10 cellular contexts compared by ENCODE assay signal in genomic region chr2:147511491-147511948, GRCh38.
DNase-seq lines count a peak whose midpoint lies in the region; ATAC-seq, FAIRE-seq and TF ChIP-seq lines count a peak whose summit lies in the region.
"Had no signal": no experiment of that assay in that cellular context is flagged by ENCODE, and none has a peak within 500 bp of the region (broad histone marks: within the 10 kb centered on the region; RNA-seq: fewer than 3 reads in every experiment).

No MANE protein-coding gene starts in this region.

- TF ChIP-seq EP300 in GM12878 (IDR thresholded peaks at IDR 0.05; ENCODE audit: borderline replicate concordance in 1 of 2, control insufficient read depth in 1 of 2, low read depth in 2 of 2, low read length in 2 of 2): no peak
- TF ChIP-seq EP300 in esophagus muscularis mucosa (IDR thresholded peaks at IDR 0.05): no peak

- H3K9me3 Mint-ChIP-seq in HFFc6: peaks cover 28% of the 10 kb centered on the region

- H3K27me3 Mint-ChIP-seq in HFFc6 (ENCODE audit: insufficient read depth): no peaks in the 10 kb centered on the region

- H3K9me1 ChIP-seq in IMR-90 (ENCODE audit: insufficient read depth, low read length): no peaks in the 10 kb centered on the region

- no peak overlapping the region for H4K91ac ChIP-seq in IMR-90 (ENCODE audit: insufficient read depth, low read depth, low read length)

- H3K79me2 ChIP-seq in GM12878 (ENCODE audit: control insufficient read depth, insufficient read depth, low read length): no peaks in the 10 kb centered on the region

- POLR2A ChIA-PET in IMR-90 (lab: Charles Lee; ENCODE audit: unreplicated experiment) (no interaction called here), GM12878 (lab: Charles Lee) (no interaction called here)

- no peak overlapping the region for H3K56ac ChIP-seq in IMR-90 (ENCODE audit: extremely low read depth, insufficient read depth, low read length)

- H2BK5ac ChIP-seq in IMR-90 (ENCODE audit: low read depth, low read length, poor library complexity, severe bottlenecking): no peak overlapping the region

- no peak overlapping the region for H3K23ac ChIP-seq in IMR-90 (ENCODE audit: low read depth, low read length)

- H3K9ac ChIP-seq in IMR-90 (ENCODE audit: low read depth, low read length) (no peak overlapping the region; the same call in 1 of the 2 replicates), GM12878 (ENCODE audit: control insufficient read depth, insufficient read depth, low read length) (no peak overlapping the region), skeletal muscle tissue (ENCODE audit: low read depth in 1 of 3, low read length in 3 of 3) (no peak overlapping the region)

- CTCF ChIA-PET in IMR-90 (lab: Yijun Ruan, JAX): no interaction called here
- CTCF ChIA-PET in GM12878 (lab: Yijun Ruan, JAX): interaction anchor here (1.7 kb wide), 1 partner anchor 10 kb away, joined by 3 read pairs; no protein-coding TSS in a partner anchor

- no peak overlapping the region for H3K27ac Mint-ChIP-seq in HFFc6

- RAD21 ChIA-PET in GM12878 (lab: Charles Lee; ENCODE audit: unreplicated experiment): no interaction called here

- no peak overlapping the region for H3K4ac ChIP-seq in IMR-90 (ENCODE audit: low read depth, low read length)

- H2BK120ac ChIP-seq in IMR-90 (ENCODE audit: low read depth, low read length): no peak overlapping the region

- no peak overlapping the region for H4K8ac ChIP-seq in IMR-90 (ENCODE audit: low read depth in 2 of 2, low read length in 2 of 2)

- H3K36me3 Mint-ChIP-seq in HFFc6 (ENCODE audit: low read depth): no peaks in the 10 kb centered on the region

- H2AK9ac ChIP-seq in IMR-90 (replicated peaks; ENCODE audit: low read depth, low read length, poor library complexity): no peak overlapping the region

- no peak for FAIRE-seq in GM12878 (lab: Jason Lieb, UNC)

- TF ChIP-seq POLR2A in IMR-90 (IDR thresholded peaks at IDR 0.05; ENCODE audit: low read depth, low read length) (no peak), GM12878 (IDR thresholded peaks at IDR 0.05; ENCODE audit: low read depth, low read length) (no peak), esophagus muscularis mucosa (IDR thresholded peaks at IDR 0.05; ENCODE audit: low read depth) (no peak)

- TF ChIP-seq CTCF in IMR-90 (conservative IDR thresholded peaks at IDR 0.05; ENCODE audit: low read depth, low read length) (no peak), GM12878 (IDR thresholded peaks at IDR 0.05 in 2 of 3, conservative IDR thresholded peaks at IDR 0.05 in 1 of 3; ENCODE audit: control insufficient read depth in 2 of 3, extremely low read depth in 1 of 3, insufficient read depth in 1 of 3, low read depth in 3 of 3, low read length in 3 of 3) (no peak), esophagus muscularis mucosa (IDR thresholded peaks at IDR 0.05) (no peak), HFFc6 (IDR thresholded peaks at IDR 0.05) (no peak)

- WGBS in IMR-90 (ENCODE audit: extremely low coverage in 2 of 2, insufficient read length in 1 of 2), 2 experiments: 33% methylated on average over 1 of the region's 6 CpGs; no CpG with 5 or more reads in 1 of the 2 experiments
- 60% methylated on average over 6 of the region's 6 CpGs for WGBS in GM12878 (ENCODE audit: insufficient coverage, insufficient replicate concordance, low lambda C conversion rate, missing lambda C conversion rate)
- WGBS in esophagus muscularis mucosa: 49% methylated on average over 6 of the region's 6 CpGs

- no peaks in the 10 kb centered on the region for H4K20me1 ChIP-seq in IMR-90 (ENCODE audit: insufficient read depth, low read length)
- H4K20me1 ChIP-seq in GM12878 (ENCODE audit: control insufficient read depth, insufficient read depth): no peaks in the 10 kb centered on the region

- H3K27ac ChIP-seq in IMR-90 (ENCODE audit: insufficient read depth, low read length) (no peak overlapping the region; the same call in 1 of the 2 replicates), GM12878 (ENCODE audit: control insufficient read depth, insufficient read depth) (no peak overlapping the region), skeletal muscle tissue (ENCODE audit: low read depth, low read length) (peak overlapping the region; percentile 20), esophagus muscularis mucosa (replicated peaks in 1 of 4) (peak overlapping the region in 2 of 4 donors; percentile 1 to 34)

- no peaks in the 10 kb centered on the region for H3K27me3 ChIP-seq in IMR-90 (ENCODE audit: control insufficient read depth, insufficient read depth, low read length)
- H3K27me3 ChIP-seq in GM12878 (replicated peaks in 1 of 2; ENCODE audit: control insufficient read depth in 2 of 2, insufficient read depth in 2 of 2, low read length in 1 of 2): no peaks in the 10 kb centered on the region
- H3K27me3 ChIP-seq in skeletal muscle tissue (ENCODE audit: control insufficient read depth in 3 of 3, insufficient read depth in 3 of 3, low read length in 3 of 3): no peaks in the 10 kb centered on the region
- H3K27me3 ChIP-seq in esophagus muscularis mucosa: no peaks in the 10 kb centered on the region

- H3K9me3 ChIP-seq in IMR-90 (ENCODE audit: control insufficient read depth, insufficient read depth, low read length): no peaks in the 10 kb centered on the region; the same call in 1 of the 2 replicates
- H3K9me3 ChIP-seq in GM12878 (replicated peaks; ENCODE audit: control insufficient read depth, insufficient read depth, low read length): no peaks in the 10 kb centered on the region; the same call in 1 of the 3 replicates
- no peaks in the 10 kb centered on the region for H3K9me3 ChIP-seq in skeletal muscle tissue (ENCODE audit: control insufficient read depth in 3 of 3, low read length in 3 of 3)
- no peaks in the 10 kb centered on the region for H3K9me3 ChIP-seq in esophagus muscularis mucosa

- H3K18ac ChIP-seq in IMR-90 (ENCODE audit: low read depth, low read length): no peak overlapping the region

- no TSS peak for BruUV-seq in IMR-90 (replicated peaks; lab: Mats Ljungman, UMichigan)
- no TSS peak for BruUV-seq in GM12878 (replicated peaks; lab: Mats Ljungman, UMichigan)

- H2BK20ac ChIP-seq in IMR-90 (ENCODE audit: low read depth, low read length): no peak overlapping the region

- SMC1A ChIA-PET in GM12878 (lab: Charles Lee; ENCODE audit: uncharacterized antibody, unreplicated experiment): no interaction called here

- H2BK15ac ChIP-seq in IMR-90 (ENCODE audit: low read depth, low read length): no peak overlapping the region

- peak; percentile 48 for ATAC-seq in IMR-90 (ENCODE audit: low read depth)
- peak; percentile 27; the same call in 1 of the 3 replicates for ATAC-seq in GM12878
- ATAC-seq in HG03469 (IDR thresholded peaks at IDR 0.05; ENCODE audit: unreplicated experiment): no peak

- H3K4me1 Mint-ChIP-seq in HFFc6 (ENCODE audit: low read depth): no peaks in the 10 kb centered on the region

- H3K14ac ChIP-seq in IMR-90 (replicated peaks; ENCODE audit: low read depth, low read length): no peak overlapping the region

- intact Hi-C loops in IMR-90 (cut with micrococcal nuclease): no loop called here
- intact Hi-C loops in GM12878 (cut with micrococcal nuclease; ENCODE audit: unreplicated experiment): no loop called here
- intact Hi-C loops in esophagus muscularis mucosa (cut with DNase I): no loop called here

- H3K4me1 ChIP-seq in IMR-90 (ENCODE audit: control insufficient read depth, insufficient read depth, low read length): no peaks in the 10 kb centered on the region
- no peaks in the 10 kb centered on the region for H3K4me1 ChIP-seq in GM12878 (ENCODE audit: control insufficient read depth, insufficient read depth, low read length)
- peaks cover 0 to 2% (median 0%) of the 10 kb centered on the region in 3 donors for H3K4me1 ChIP-seq in skeletal muscle tissue (ENCODE audit: control insufficient read depth in 3 of 3, insufficient read depth in 3 of 3, low read length in 3 of 3)
- peaks cover 0 to 13% (median 5%) of the 10 kb centered on the region in 4 donors for H3K4me1 ChIP-seq in esophagus muscularis mucosa

- no peak overlapping the region for H3K4me3 ChIP-seq in IMR-90 (ENCODE audit: insufficient read depth, low read depth, low read length)
- H3K4me3 ChIP-seq in GM12878: no peak overlapping the region
- H3K4me3 ChIP-seq in skeletal muscle tissue (ENCODE audit: low read length in 3 of 3): peak overlapping the region in 1 of 3 donors; percentile 32
- H3K4me3 ChIP-seq in esophagus muscularis mucosa: peak overlapping the region in 2 of 4 donors; percentile 1 to 19

- no peak overlapping the region for H2AK5ac ChIP-seq in IMR-90 (ENCODE audit: low read depth, low read length)

- no peak for DNase-seq in IMR-90
- DNase-seq in GM12878 (ENCODE audit: low read depth, low spot score): no peak
- peak; percentile 21 for DNase-seq in kidney glomerular epithelial cell (lab: John Stamatoyannopoulos, UW)
- DNase-seq in esophagus muscularis mucosa (ENCODE audit: extremely low spot score): no peak
- no peak for DNase-seq in HFFc6
- no peak for DNase-seq in A172 (ENCODE audit: low spot score)
- DNase-seq: activated effector memory CD4-positive, alpha-beta T cell treated with Interleukin-2 at 50 U/mL for 16 hours; NCI-H345 had no signal

- H4K5ac ChIP-seq in IMR-90 (ENCODE audit: low read depth, low read length): no peak overlapping the region

- dilution Hi-C loops in IMR-90 (cut with HindIII; ENCODE audit: low sequenced_read_pairs, unreplicated experiment): no loop called here

- no peak overlapping the region for H3K4me2 ChIP-seq in IMR-90 (ENCODE audit: low read depth, low read length)
- H3K4me2 ChIP-seq in GM12878 (ENCODE audit: control insufficient read depth, insufficient read depth): no peak overlapping the region

- no peak for TF ChIP-seq RAD21 in IMR-90 (IDR thresholded peaks at IDR 0.05; ENCODE audit: low read length)
- no peak for TF ChIP-seq RAD21 in GM12878 (IDR thresholded peaks at IDR 0.05; ENCODE audit: insufficient read depth, low read depth, low read length)

- no peaks in the 10 kb centered on the region for H3K79me1 ChIP-seq in IMR-90 (ENCODE audit: low read depth in 1 of 2, low read length in 2 of 2)

- in situ Hi-C loops in IMR-90 (cut with MboI; ENCODE audit: low sequenced_read_pairs): no loop called here
- in situ Hi-C loops in GM12878 (cut with MboI): no loop called here

- H3K36me3 ChIP-seq in IMR-90 (ENCODE audit: control insufficient read depth, insufficient read depth, low read length) (no peaks in the 10 kb centered on the region), GM12878 (ENCODE audit: control insufficient read depth in 2 of 2, insufficient read depth in 2 of 2, low read length in 1 of 2) (no peaks in the 10 kb centered on the region), skeletal muscle tissue (ENCODE audit: control insufficient read depth in 3 of 3, insufficient read depth in 3 of 3, low read length in 3 of 3) (no peaks in the 10 kb centered on the region), esophagus muscularis mucosa (no peaks in the 10 kb centered on the region)

- no peak overlapping the region for H2AFZ ChIP-seq in IMR-90 (replicated peaks; ENCODE audit: low read length, poor library complexity)
- no peak overlapping the region for H2AFZ ChIP-seq in GM12878 (ENCODE audit: control insufficient read depth, low read depth, low read length)

- H3K4me3 Mint-ChIP-seq in HFFc6: no peak overlapping the region

TF ChIP-seq in IMR-90, 13 proteins besides CTCF, POLR2A, EP300 and RAD21:
- TF ChIP-seq MAFK (IDR thresholded peaks at IDR 0.05; ENCODE audit: low read depth, low read length): no peak
